21 cellular contexts compared by ENCODE assay signal in genomic region chr7:8105449-8106095, GRCh38.
DNase-seq lines count a peak whose midpoint lies in the region; ATAC-seq and TF ChIP-seq lines count a peak whose summit lies in the region.
"Had no signal": no experiment of that assay in that cellular context is flagged by ENCODE, and none has a peak within 500 bp of the region (broad histone marks: within the 10 kb centered on the region; RNA-seq: fewer than 3 reads in every experiment).

No MANE protein-coding gene starts in this region.

- no peaks in the 10 kb centered on the region for H3K27me3 ChIP-seq in CD8-positive, alpha-beta T cell (ENCODE audit: insufficient read depth, low read length)
- H3K27me3 ChIP-seq: body of pancreas, esophagus muscularis mucosa, transverse colon had no signal

- peak; percentile 36 for ATAC-seq in CD8-positive, alpha-beta T cell
- ATAC-seq in activated T-helper 17 cell treated with anti-CD3 and anti-CD28 coated beads, Interleukin-2, amount 50 U/mL, for 72 hours (replicated peaks), result peak; percentile 84
- peak in 2 of 3 donors; percentile 49 to 70 for ATAC-seq in natural killer cell
- ATAC-seq in GM21390 (IDR thresholded peaks at IDR 0.05; ENCODE audit: unreplicated experiment), result no peak
- ATAC-seq: body of pancreas had no signal

- peaks cover 21% of the 10 kb centered on the region for H3K4me1 ChIP-seq in CD8-positive, alpha-beta T cell (ENCODE audit: insufficient read depth, low read length)
- H3K4me1 ChIP-seq: body of pancreas, Caco-2, esophagus muscularis mucosa, transverse colon had no signal

- no peaks in the 10 kb centered on the region for H3K9me3 ChIP-seq in CD8-positive, alpha-beta T cell (ENCODE audit: low read length)
- H3K9me3 ChIP-seq: body of pancreas, Caco-2 had no signal

- POLR2A ChIA-PET in CD8-positive, alpha-beta T cell (lab: Charles Lee), result interaction anchor here (0.7 kb wide), 1 partner anchor 20 kb away, joined by 3 read pairs; no protein-coding TSS in a partner anchor

- no peak for TF ChIP-seq CTCF in CD8-positive, alpha-beta T cell (IDR thresholded peaks at IDR 0.05)
- no peak for TF ChIP-seq CTCF in natural killer cell (IDR thresholded peaks at IDR 0.05)

- intact Hi-C loops in CD8-positive, alpha-beta T cell (cut with DNase I, micrococcal nuclease), result no loop called here
- intact Hi-C loops in natural killer cell (cut with micrococcal nuclease), result no loop called here

- H3K36me3 ChIP-seq in CD8-positive, alpha-beta T cell (ENCODE audit: insufficient read depth, low read length), result no peaks in the 10 kb centered on the region
- H3K36me3 ChIP-seq: esophagus muscularis mucosa, transverse colon had no signal

- H3K9me3 Mint-ChIP-seq in T-helper 1 cell treated with Interleukin-12 subunit alpha and Interleukin-12 subunit beta and Interleukin-4 antibody, amounts not matched to agents 30 μg/mL and 1 μg/mL, for 36 hours, result peaks cover 18% of the 10 kb centered on the region
- peaks cover 8% of the 10 kb centered on the region for H3K9me3 Mint-ChIP-seq in CD8-positive, alpha-beta T cell
- H3K9me3 Mint-ChIP-seq in activated T-helper 17 cell treated with anti-CD3 and anti-CD28 coated beads, Interleukin-2, amount 50 U/mL, for 72 hours, result peaks cover 7% of the 10 kb centered on the region
- H3K9me3 Mint-ChIP-seq in natural killer cell, result peaks cover 0 to 4% of the 10 kb centered on the region in 2 donors
- H3K9me3 Mint-ChIP-seq: activated naive CD4-positive, alpha-beta T cell treated with anti-CD3 and anti-CD28 coated beads, Interleukin-2, amount 50 U/mL, for 24 hours had no signal

- no peak overlapping the region for H3K27ac ChIP-seq in CD8-positive, alpha-beta T cell (ENCODE audit: low read depth, low read length)
- H3K27ac ChIP-seq: 22Rv1, body of pancreas, esophagus muscularis mucosa, transverse colon had no signal

- peaks cover 6% of the 10 kb centered on the region for H3K36me3 Mint-ChIP-seq in T-helper 1 cell treated with Interleukin-12 subunit alpha and Interleukin-12 subunit beta and Interleukin-4 antibody, amounts not matched to agents 30 μg/mL and 1 μg/mL, for 36 hours (ENCODE audit: low read depth)
- peaks cover 2% of the 10 kb centered on the region for H3K36me3 Mint-ChIP-seq in CD8-positive, alpha-beta T cell
- H3K36me3 Mint-ChIP-seq in activated T-helper 17 cell treated with anti-CD3 and anti-CD28 coated beads, Interleukin-2, amount 50 U/mL, for 72 hours (ENCODE audit: low read depth), result no peaks in the 10 kb centered on the region
- peaks cover 5% of the 10 kb centered on the region for H3K36me3 Mint-ChIP-seq in natural killer cell

- H3K4me3 ChIP-seq in CD8-positive, alpha-beta T cell (ENCODE audit: low read depth, low read length), result no peak overlapping the region
- H3K4me3 ChIP-seq: body of pancreas, esophagus muscularis mucosa, transverse colon had no signal

- peaks cover 9% of the 10 kb centered on the region for H3K4me1 Mint-ChIP-seq in T-helper 1 cell treated with Interleukin-12 subunit alpha and Interleukin-12 subunit beta and Interleukin-4 antibody, amounts not matched to agents 30 μg/mL and 1 μg/mL, for 36 hours (ENCODE audit: low read depth)
- H3K4me1 Mint-ChIP-seq in CD8-positive, alpha-beta T cell (ENCODE audit: low read depth), result peaks cover 29% of the 10 kb centered on the region
- H3K4me1 Mint-ChIP-seq in activated T-helper 17 cell treated with anti-CD3 and anti-CD28 coated beads, Interleukin-2, amount 50 U/mL, for 72 hours, result peaks cover 22% of the 10 kb centered on the region
- H3K4me1 Mint-ChIP-seq in natural killer cell, result peaks cover 26 to 33% of the 10 kb centered on the region in 2 donors

- H3K27ac Mint-ChIP-seq in T-helper 1 cell treated with Interleukin-12 subunit alpha and Interleukin-12 subunit beta and Interleukin-4 antibody, amounts not matched to agents 30 μg/mL and 1 μg/mL, for 36 hours, result peak overlapping the region; percentile 31
- H3K27ac Mint-ChIP-seq in CD8-positive, alpha-beta T cell, result peak overlapping the region; percentile 82
- peak overlapping the region; percentile 65 for H3K27ac Mint-ChIP-seq in activated T-helper 17 cell treated with anti-CD3 and anti-CD28 coated beads, Interleukin-2, amount 50 U/mL, for 72 hours
- peak overlapping the region; percentile 73 for H3K27ac Mint-ChIP-seq in natural killer cell
- H3K27ac Mint-ChIP-seq: activated naive CD4-positive, alpha-beta T cell treated with anti-CD3 and anti-CD28 coated beads, Interleukin-2, amount 50 U/mL, for 24 hours had no signal

- DNase-seq in T-helper 1 cell (no peak), natural killer cell (no peak), DMS114 treated with DMSO at 0.1 percent for 48 hours (lab: John Stamatoyannopoulos, UW; ENCODE audit: unreplicated experiment) (no peak), HuH-7 (ENCODE audit: low spot score) (no peak)
- no peak for DNase-seq in CD8-positive, alpha-beta T cell
- DNase-seq: AML-193; body of pancreas; Caco-2; hypothalamus; KBM-7; NCI-H1436 treated with DMSO at 0.1 percent for 48 hours; NCI-H2171; stimulated activated CD4-positive, alpha-beta T cell treated with anti-CD3 and anti-CD28 coated beads, Interleukin-12 subunit alpha, Interleukin-12 subunit beta, amount 100 ng/mL, for 4 hours; stimulated activated CD4-positive, alpha-beta T cell treated with anti-CD3 and anti-CD28 coated beads, Interleukin-4, amount 100 ng/mL, for 4 hours; transverse colon had no signal

- CTCF ChIA-PET in CD8-positive, alpha-beta T cell (lab: Charles Lee), result interaction anchor here (1.0 to 1.8 kb wide), 4 partner anchors 11 to 20 kb away, joined by 3 to 5 read pairs (median 3); no protein-coding TSS in a partner anchor

- H3K27me3 Mint-ChIP-seq in T-helper 1 cell treated with Interleukin-12 subunit alpha and Interleukin-12 subunit beta and Interleukin-4 antibody, amounts not matched to agents 30 μg/mL and 1 μg/mL, for 36 hours (ENCODE audit: low read depth), result no peaks in the 10 kb centered on the region
- H3K27me3 Mint-ChIP-seq in CD8-positive, alpha-beta T cell (ENCODE audit: low read depth), result no peaks in the 10 kb centered on the region
- H3K27me3 Mint-ChIP-seq in activated T-helper 17 cell treated with anti-CD3 and anti-CD28 coated beads, Interleukin-2, amount 50 U/mL, for 72 hours, result no peaks in the 10 kb centered on the region
- no peaks in the 10 kb centered on the region for H3K27me3 Mint-ChIP-seq in natural killer cell (ENCODE audit: low read depth in 2 of 2)
- H3K27me3 Mint-ChIP-seq: activated naive CD4-positive, alpha-beta T cell treated with anti-CD3 and anti-CD28 coated beads, Interleukin-2, amount 50 U/mL, for 24 hours had no signal

- no peak overlapping the region for H3K4me3 Mint-ChIP-seq in T-helper 1 cell treated with Interleukin-12 subunit alpha and Interleukin-12 subunit beta and Interleukin-4 antibody, amounts not matched to agents 30 μg/mL and 1 μg/mL, for 36 hours
- H3K4me3 Mint-ChIP-seq in CD8-positive, alpha-beta T cell, result peak overlapping the region; percentile 12
- H3K4me3 Mint-ChIP-seq in activated T-helper 17 cell treated with anti-CD3 and anti-CD28 coated beads, Interleukin-2, amount 50 U/mL, for 72 hours, result peak overlapping the region; percentile 24
- H3K4me3 Mint-ChIP-seq in natural killer cell, result peak overlapping the region; percentile 67
- H3K4me3 Mint-ChIP-seq: activated naive CD4-positive, alpha-beta T cell treated with anti-CD3 and anti-CD28 coated beads, Interleukin-2, amount 50 U/mL, for 24 hours had no signal

Comparison
In these comparisons a context has a peak if more than half of its experiments do, and no peak if none do; other contexts are left out.
1. H3K27ac Mint-ChIP-seq: peak in every context shown above with its lines; median percentile 82 in CD8-positive, alpha-beta T cell; 73 in natural killer cell; 65 in activated T-helper 17 cell treated with anti-CD3 and anti-CD28 coated beads, Interleukin-2, amount 50 U/mL, for 72 hours; 31 in T-helper 1 cell treated with Interleukin-12 subunit alpha and Interleukin-12 subunit beta and Interleukin-4 antibody, amounts not matched to agents 30 μg/mL and 1 μg/mL, for 36 hours.